34 cellular contexts compared by ENCODE assay signal in the genomic region with DNA sequence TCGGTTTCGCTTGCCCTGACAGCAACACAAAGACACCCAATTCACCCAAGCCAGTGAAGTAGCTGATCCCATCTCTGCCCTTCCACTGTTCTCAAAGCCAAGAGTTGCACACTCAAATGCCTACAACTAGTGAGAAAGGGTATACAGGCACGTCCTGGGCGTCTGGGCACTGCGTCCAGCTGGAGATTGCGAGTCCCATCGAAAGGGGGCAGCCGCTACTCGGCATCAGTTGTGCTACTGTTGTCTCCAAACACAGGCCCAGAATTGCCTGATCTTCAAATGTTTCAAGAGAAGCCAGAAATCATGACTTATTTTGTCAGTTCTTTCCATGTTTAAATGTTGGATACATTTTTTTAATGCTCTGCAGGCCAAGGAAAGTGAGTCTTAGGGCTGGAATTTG.
"Had no signal": no experiment of that assay in that cellular context is flagged by ENCODE, and none has a peak within 500 bp of the region (broad histone marks: within the 10 kb centered on the region; RNA-seq: fewer than 3 reads in every experiment).

No MANE protein-coding gene starts in this region.

- H3K4me2 ChIP-seq: smooth muscle cell had no signal

- H3K27ac Mint-ChIP-seq: activated naive CD4-positive, alpha-beta T cell treated with anti-CD3 and anti-CD28 coated beads for 36 hours; activated naive CD8-positive, alpha-beta T cell treated with anti-CD3 and anti-CD28 coated beads for 36 hours; brain; naive B cell; stimulated activated memory B cell treated with anti-CD40 and anti-IgM and Interleukin-4, amounts not matched to agents 10 μg/mL and 1 μg/mL and 100 μg/mL, for 72 hours; stimulated activated naive CD8-positive, alpha-beta T cell treated with anti-CD3 and anti-CD28 coated beads, Interleukin-15, amount 100 ng/mL, for 72 hours; type B pancreatic cell had no signal

- H3K36me3 Mint-ChIP-seq: brain; naive B cell; stimulated activated memory B cell treated with anti-CD40 and anti-IgM and Interleukin-4, amounts not matched to agents 10 μg/mL and 1 μg/mL and 100 μg/mL, for 72 hours; type B pancreatic cell had no signal

- H3K27me3 Mint-ChIP-seq: activated naive CD8-positive, alpha-beta T cell treated with anti-CD3 and anti-CD28 coated beads for 36 hours; stimulated activated naive CD8-positive, alpha-beta T cell treated with anti-CD3 and anti-CD28 coated beads, Interleukin-15, amount 100 ng/mL, for 72 hours had no signal

- DNase-seq: activated CD4-positive, alpha-beta T cell treated with anti-CD3 and anti-CD28 coated beads for 48 hours; activated CD4-positive, alpha-beta T cell treated with anti-CD3 and anti-CD28 coated beads, Interleukin-2, amount 50 U/mL, for 48 hours; activated CD8-positive, alpha-beta memory T cell treated with anti-CD3 and anti-CD28 coated beads for 24 hours; activated effector memory CD4-positive, alpha-beta T cell treated with Interleukin-2 at 50 U/mL for 16 hours; activated naive CD4-positive, alpha-beta T cell treated with anti-CD3 and anti-CD28 coated beads for 36 hours; activated naive CD8-positive, alpha-beta T cell treated with anti-CD3 and anti-CD28 coated beads for 36 hours; adrenal gland; aorta; cerebellar nuclear complex; colonic mucosa; effector CD8-positive, alpha-beta T cell; esophagus squamous epithelium; left cardiac atrium; left ventricle myocardium superior; naive B cell; pancreas; psoas muscle; sigmoid colon; stimulated activated CD4-positive, alpha-beta T cell treated with anti-CD3 and anti-CD28 coated beads, Interleukin-1b, Interleukin-23, amount 100 ng/mL, for 48 hours; stimulated activated CD4-positive, alpha-beta T cell treated with anti-CD3 and anti-CD28 coated beads, Interleukin-4, amount 100 ng/mL, for 4 hours; stimulated activated CD8-positive, alpha-beta memory T cell treated with anti-CD3 and anti-CD28 coated beads, Interleukin-4, amount 100 ng/mL, for 48 hours; stimulated activated naive CD8-positive, alpha-beta T cell treated with anti-CD3 and anti-CD28 coated beads, Interleukin-15, amount 100 ng/mL, for 72 hours; T-helper 9 cell; uterus; WERI-Rb-1 had no signal

- H3K4me3 ChIP-seq: adrenal gland, cardiac muscle cell, colonic mucosa, esophagus squamous epithelium, gastroesophageal sphincter, pancreas, psoas muscle, sigmoid colon, smooth muscle cell, uterus had no signal

- H3K9me3 ChIP-seq: adrenal gland, colonic mucosa, gastroesophageal sphincter, sigmoid colon, uterus had no signal

- H3K27me3 ChIP-seq: esophagus squamous epithelium, gastroesophageal sphincter, sigmoid colon, uterus had no signal

- H3K36me3 ChIP-seq: adrenal gland, cardiac muscle cell, colonic mucosa, esophagus squamous epithelium, gastroesophageal sphincter, pancreas, sigmoid colon, uterus, WERI-Rb-1 had no signal

- ATAC-seq: activated CD4-positive, CD25-positive, alpha-beta regulatory T cell treated with anti-CD3 and anti-CD28 coated beads, Interleukin-2, amount 50 U/mL, for 24 hours; gastroesophageal sphincter; left cardiac atrium; left ventricle myocardium superior; pancreas; psoas muscle; stimulated activated memory B cell treated with anti-CD40 and anti-IgM and Interleukin-4, amounts not matched to agents 10 μg/mL and 1 μg/mL and 100 μg/mL, for 72 hours; stimulated activated naive CD8-positive, alpha-beta T cell treated with anti-CD3 and anti-CD28 coated beads, Interleukin-15, amount 100 ng/mL, for 72 hours had no signal

- H3K4me1 ChIP-seq: adrenal gland, colonic mucosa, pancreas, psoas muscle, uterus had no signal

- H3K4me3 Mint-ChIP-seq: activated naive CD4-positive, alpha-beta T cell treated with anti-CD3 and anti-CD28 coated beads for 36 hours; activated naive CD8-positive, alpha-beta T cell treated with anti-CD3 and anti-CD28 coated beads for 36 hours; naive B cell; neural crest cell; stimulated activated memory B cell treated with anti-CD40 and anti-IgM and Interleukin-4, amounts not matched to agents 10 μg/mL and 1 μg/mL and 100 μg/mL, for 72 hours; stimulated activated naive CD8-positive, alpha-beta T cell treated with anti-CD3 and anti-CD28 coated beads, Interleukin-15, amount 100 ng/mL, for 72 hours; type B pancreatic cell had no signal

- H3K9me3 Mint-ChIP-seq: activated naive CD4-positive, alpha-beta T cell treated with anti-CD3 and anti-CD28 coated beads for 36 hours; stimulated activated memory B cell treated with anti-CD40 and anti-IgM and Interleukin-4, amounts not matched to agents 10 μg/mL and 1 μg/mL and 100 μg/mL, for 72 hours; stimulated activated naive CD8-positive, alpha-beta T cell treated with anti-CD3 and anti-CD28 coated beads, Interleukin-15, amount 100 ng/mL, for 72 hours; type B pancreatic cell had no signal

- H3K27ac ChIP-seq: adrenal gland, cardiac muscle cell, colonic mucosa, epithelial cell of prostate, esophagus squamous epithelium, gastroesophageal sphincter, pancreas, psoas muscle, sigmoid colon, uterus, WERI-Rb-1 had no signal
